Comparison of ENCODE assay signal across 18 cellular contexts in genomic region chr22:24393012-24393559, GRCh38. TPM values are rescaled to one million over a fixed set of nuclear protein-coding genes. Genes with fewer than 3 reads are reported as not detected.
DNase-seq lines count a peak whose midpoint lies in the region; ATAC-seq and TF ChIP-seq lines count a peak whose summit lies in the region.
"Had no signal": no experiment of that assay in that cellular context is flagged by ENCODE, and none has a peak within 500 bp of the region (broad histone marks: within the 10 kb centered on the region; RNA-seq: fewer than 3 reads in every experiment).

No MANE protein-coding gene starts in this region.

- no peak overlapping the region for H2BK15ac ChIP-seq in IMR-90 (ENCODE audit: low read depth, low read length)

- intact Hi-C loops in IMR-90 (cut with micrococcal nuclease): no loop called here
- intact Hi-C loops in lower lobe of right lung (cut with DNase I): no loop called here
- intact Hi-C loops in mammary epithelial cell (cut with micrococcal nuclease): loop anchor here (10.0 kb wide), 1 partner anchor 68 kb away; no protein-coding TSS in a partner anchor

- H2BK5ac ChIP-seq in IMR-90 (ENCODE audit: low read depth, low read length, poor library complexity, severe bottlenecking): no peak overlapping the region

- peaks cover 12 to 65% of the 10 kb centered on the region in 2 experiments for H3K79me1 ChIP-seq in IMR-90 (ENCODE audit: low read depth in 1 of 2, low read length in 2 of 2)

- no peaks in the 10 kb centered on the region for H3K9me3 Mint-ChIP-seq in activated T-helper 17 cell treated with anti-CD3 and anti-CD28 coated beads, Interleukin-2, amount 50 U/mL, for 72 hours
- no peaks in the 10 kb centered on the region for H3K9me3 Mint-ChIP-seq in type B pancreatic cell

- BruUV-seq in IMR-90 (replicated peaks; lab: Mats Ljungman, UMichigan) (no TSS peak), mammary epithelial cell (replicated peaks; lab: Mats Ljungman, UMichigan) (no TSS peak)

- peaks cover 34% of the 10 kb centered on the region for H3K36me3 Mint-ChIP-seq in activated T-helper 17 cell treated with anti-CD3 and anti-CD28 coated beads, Interleukin-2, amount 50 U/mL, for 72 hours (ENCODE audit: low read depth)
- H3K36me3 Mint-ChIP-seq in type B pancreatic cell: peaks cover 26% of the 10 kb centered on the region

- no peaks in the 10 kb centered on the region for H3K4me1 Mint-ChIP-seq in activated T-helper 17 cell treated with anti-CD3 and anti-CD28 coated beads, Interleukin-2, amount 50 U/mL, for 72 hours
- H3K4me1 Mint-ChIP-seq in type B pancreatic cell (ENCODE audit: unreplicated experiment): peaks cover 22% of the 10 kb centered on the region

- no peak overlapping the region for H3K56ac ChIP-seq in IMR-90 (ENCODE audit: extremely low read depth, insufficient read depth, low read length)

- DNase-seq in IMR-90 (no peak), lower lobe of right lung (no peak), type B pancreatic cell (ENCODE audit: extremely low spot score, unreplicated experiment) (no peak), glomerular visceral epithelial cell (ENCODE audit: extremely low spot score) (no peak), SIG-M5 (lab: John Stamatoyannopoulos, UW) (no peak), mammary epithelial cell (no peak)
- DNase-seq: Calu3; CD4-positive, alpha-beta memory T cell; GOT3; MG63; NCI-H1092; NCI-H2081; NCI-H510A; NCI-H774; PC-9 had no signal

- no peak overlapping the region for H2BK120ac ChIP-seq in IMR-90 (ENCODE audit: low read depth, low read length)

- ATAC-seq in IMR-90 (ENCODE audit: low read depth) (no peak), lower lobe of right lung (no peak), GM18502 (IDR thresholded peaks at IDR 0.05; ENCODE audit: poor library complexity, unreplicated experiment) (no peak)
- no peak for ATAC-seq in activated T-helper 17 cell treated with anti-CD3 and anti-CD28 coated beads, Interleukin-2, amount 50 U/mL, for 72 hours (replicated peaks)

- no peak overlapping the region for H3K9ac ChIP-seq in IMR-90 (ENCODE audit: low read depth, low read length)
- H3K9ac ChIP-seq in mammary epithelial cell (ENCODE audit: insufficient read depth, low read length): no peak overlapping the region
- H3K9ac ChIP-seq: KMS-11 had no signal

- TF ChIP-seq RAD21 in IMR-90 (IDR thresholded peaks at IDR 0.05; ENCODE audit: low read length): no peak

- H3K36me3 ChIP-seq in IMR-90 (ENCODE audit: control insufficient read depth, insufficient read depth, low read length) (peaks cover 7% of the 10 kb centered on the region), lower lobe of right lung (peaks cover 34% of the 10 kb centered on the region), mammary epithelial cell (ENCODE audit: insufficient read depth, low read length) (no peaks in the 10 kb centered on the region)

- peak overlapping the region; percentile 0; the same call in 1 of the 2 replicates for H3K4ac ChIP-seq in IMR-90 (ENCODE audit: low read depth, low read length)

- H3K18ac ChIP-seq in IMR-90 (ENCODE audit: low read depth, low read length): no peak overlapping the region

- H4K91ac ChIP-seq in IMR-90 (ENCODE audit: insufficient read depth, low read depth, low read length): no peak overlapping the region

- peaks cover 4% of the 10 kb centered on the region for H3K79me2 ChIP-seq in mammary epithelial cell (ENCODE audit: insufficient read depth, low read length)

- H2AFZ ChIP-seq in IMR-90 (replicated peaks; ENCODE audit: low read length, poor library complexity) (no peak overlapping the region), mammary epithelial cell (ENCODE audit: low read depth, low read length) (no peak overlapping the region)
- H2AFZ ChIP-seq: PC-9 had no signal

- H2BK20ac ChIP-seq in IMR-90 (ENCODE audit: low read depth, low read length): no peak overlapping the region

- no peak overlapping the region for H3K27ac ChIP-seq in IMR-90 (ENCODE audit: insufficient read depth, low read length)
- peak overlapping the region; percentile 74 for H3K27ac ChIP-seq in lower lobe of right lung
- H3K27ac ChIP-seq in mammary epithelial cell (ENCODE audit: insufficient read depth, low read depth, low read length): no peak overlapping the region
- H3K27ac ChIP-seq: KMS-11 had no signal

- in situ Hi-C loops in IMR-90 (cut with MboI; ENCODE audit: low sequenced_read_pairs) (no loop called here), mammary epithelial cell (cut with MboI; ENCODE audit: low sequenced_read_pairs in 2 of 2) (no loop called here)

- H3K4me2 ChIP-seq in IMR-90 (ENCODE audit: low read depth, low read length) (no peak overlapping the region), mammary epithelial cell (ENCODE audit: insufficient read depth, low read depth, low read length) (no peak overlapping the region)
- H3K4me2 ChIP-seq: KMS-11, PC-9 had no signal

- H3K9me3 ChIP-seq in IMR-90 (ENCODE audit: control insufficient read depth, insufficient read depth, low read length): no peaks in the 10 kb centered on the region
- H3K9me3 ChIP-seq in lower lobe of right lung: no peaks in the 10 kb centered on the region
- H3K9me3 ChIP-seq in mammary epithelial cell (replicated peaks; ENCODE audit: insufficient read depth, low read length): no peaks in the 10 kb centered on the region
- H3K9me3 ChIP-seq: MG63 had no signal

- TF ChIP-seq POLR2A in IMR-90 (IDR thresholded peaks at IDR 0.05; ENCODE audit: low read depth, low read length): no peak

- no peak overlapping the region for H3K4me3 Mint-ChIP-seq in activated T-helper 17 cell treated with anti-CD3 and anti-CD28 coated beads, Interleukin-2, amount 50 U/mL, for 72 hours
- H3K4me3 Mint-ChIP-seq in type B pancreatic cell: no peak overlapping the region
- H3K4me3 Mint-ChIP-seq: CD4-positive, alpha-beta memory T cell had no signal

- H4K5ac ChIP-seq in IMR-90 (ENCODE audit: low read depth, low read length): no peak overlapping the region

- peaks cover 20% of the 10 kb centered on the region for H3K4me1 ChIP-seq in IMR-90 (ENCODE audit: control insufficient read depth, insufficient read depth, low read length)
- H3K4me1 ChIP-seq in lower lobe of right lung: peaks cover 45% of the 10 kb centered on the region
- H3K4me1 ChIP-seq in mammary epithelial cell (ENCODE audit: insufficient read depth, low read length): peaks cover 4% of the 10 kb centered on the region

- H3K4me3 ChIP-seq in IMR-90 (ENCODE audit: insufficient read depth, low read depth, low read length) (no peak overlapping the region), lower lobe of right lung (no peak overlapping the region), mammary epithelial cell (replicated peaks in 1 of 3; ENCODE audit: insufficient read depth in 1 of 3, low read depth in 2 of 3, low read length in 3 of 3) (no peak overlapping the region)
- H3K4me3 ChIP-seq: MG63, PC-9 had no signal

- POLR2A ChIA-PET in IMR-90 (lab: Charles Lee; ENCODE audit: unreplicated experiment): no interaction called here

- peak overlapping the region; percentile 36 for H3K27ac Mint-ChIP-seq in activated T-helper 17 cell treated with anti-CD3 and anti-CD28 coated beads, Interleukin-2, amount 50 U/mL, for 72 hours
- H3K27ac Mint-ChIP-seq in type B pancreatic cell: peak overlapping the region; percentile 35

- no peak overlapping the region for H2AK9ac ChIP-seq in IMR-90 (replicated peaks; ENCODE audit: low read depth, low read length, poor library complexity)

- CTCF ChIA-PET in IMR-90 (lab: Yijun Ruan, JAX) (no interaction called here), mammary epithelial cell (lab: Charles Lee; ENCODE audit: low non-redundant PET) (no interaction called here)

- H2AK5ac ChIP-seq in IMR-90 (ENCODE audit: low read depth, low read length): 0 out of 2 replicates have a peak overlapping the region, but pooled peaks have one; percentile 25

- peaks cover 18% of the 10 kb centered on the region for H3K9me1 ChIP-seq in IMR-90 (ENCODE audit: insufficient read depth, low read length)

- H3K14ac ChIP-seq in IMR-90 (replicated peaks; ENCODE audit: low read depth, low read length): no peak overlapping the region

- H3K27me3 Mint-ChIP-seq in activated T-helper 17 cell treated with anti-CD3 and anti-CD28 coated beads, Interleukin-2, amount 50 U/mL, for 72 hours: no peaks in the 10 kb centered on the region
- no peaks in the 10 kb centered on the region for H3K27me3 Mint-ChIP-seq in type B pancreatic cell
- H3K27me3 Mint-ChIP-seq: CD4-positive, alpha-beta memory T cell had no signal

- dilution Hi-C loops in IMR-90 (cut with HindIII; ENCODE audit: low sequenced_read_pairs, unreplicated experiment): no loop called here
- dilution Hi-C loops in mammary epithelial cell (cut with HindIII; ENCODE audit: low sequenced_read_pairs): no loop called here

- no peaks in the 10 kb centered on the region for H4K20me1 ChIP-seq in IMR-90 (ENCODE audit: insufficient read depth, low read length)
- no peaks in the 10 kb centered on the region for H4K20me1 ChIP-seq in mammary epithelial cell (ENCODE audit: insufficient read depth, low read length)

- H3K27me3 ChIP-seq in IMR-90 (ENCODE audit: control insufficient read depth, insufficient read depth, low read length) (no peaks in the 10 kb centered on the region), lower lobe of right lung (ENCODE audit: low read depth) (no peaks in the 10 kb centered on the region), mammary epithelial cell (ENCODE audit: insufficient read depth, low read length) (no peaks in the 10 kb centered on the region)
- H3K27me3 ChIP-seq: MG63 had no signal

- H3K23ac ChIP-seq in IMR-90 (ENCODE audit: low read depth, low read length): peak overlapping the region; percentile 13; the same call in 1 of the 2 replicates

- no peak for TF ChIP-seq CTCF in IMR-90 (conservative IDR thresholded peaks at IDR 0.05; ENCODE audit: low read depth, low read length)
- TF ChIP-seq CTCF in lower lobe of right lung (IDR thresholded peaks at IDR 0.05): no peak
- no peak for TF ChIP-seq CTCF in type B pancreatic cell (conservative IDR thresholded peaks at IDR 0.05)
- TF ChIP-seq CTCF in mammary epithelial cell (conservative IDR thresholded peaks at IDR 0.05 in 1 of 2, IDR thresholded peaks at IDR 0.05 in 1 of 2; ENCODE audit: extremely low read depth in 1 of 2, insufficient read depth in 1 of 2, low read depth in 1 of 2, low read length in 2 of 2): no peak

- H4K8ac ChIP-seq in IMR-90 (ENCODE audit: low read depth in 2 of 2, low read length in 2 of 2): no peak overlapping the region

- no CpG with 5 or more reads among the region's 2 CpGs for WGBS in IMR-90 (ENCODE audit: extremely low coverage in 2 of 2, insufficient read length in 1 of 2), 2 experiments
- 100% methylated on average over 2 of the region's 2 CpGs for WGBS in mammary epithelial cell (ENCODE audit: low coverage, missing lambda C conversion rate)

TF ChIP-seq in IMR-90, 13 proteins besides CTCF, POLR2A, EP300 and RAD21 (continues in another document):
- TF ChIP-seq RCOR1 (IDR thresholded peaks at IDR 0.05; ENCODE audit: insufficient replicate concordance, low read length): no peak

RNA-seq across cellular contexts. Expression of gene ADORA2A, which starts 34.3 kb away (rescaled TPM):
- 0.28 and 0.36 TPM in 2 replicates for total RNA-seq in IMR-90 (2012; rRNA removed)
- polyA plus RNA-seq in IMR-90 (2012; rRNA removed): 0.76 and 1.1 TPM in 2 replicates
- 1.3 and 1.6 TPM in 2 replicates for polyA plus RNA-seq in IMR-90 (2012; cell fraction: cytosol; rRNA removed)
- 2.9 and 7.6 TPM in 2 replicates for polyA plus RNA-seq in IMR-90 (2012; cell fraction: nucleus; rRNA removed; ENCODE audit: low replicate concordance)
- 10 to 100 TPM; 25.9 to 47.8 TPM for total RNA-seq in activated T-helper 17 cell treated with anti-CD3 and anti-CD28 coated beads, Interleukin-2, amount 50 U/mL, for 72 hours
- total RNA-seq in lower lobe of right lung: 16.0 TPM
- 7.2 and 19.2 TPM in 2 replicates for total RNA-seq in type B pancreatic cell (ENCODE audit: low replicate concordance)
- total RNA-seq in mammary epithelial cell: 1 to 10 TPM; 1.2 to 1.8 TPM
- 0.40 TPM for polyA plus RNA-seq in mammary epithelial cell
- not detected for polyA minus RNA-seq in mammary epithelial cell
